In genomic region chr6:1624071-1624847, GRCh38 we compare ENCODE assay signal across 8 cellular contexts. TPM values are rescaled to one million over a fixed set of nuclear protein-coding genes. Genes with fewer than 3 reads are reported as not detected.
DNase-seq lines count a peak whose midpoint lies in the region; ATAC-seq and TF ChIP-seq lines count a peak whose summit lies in the region.

No MANE protein-coding gene starts in this region.

- 2 to 4% methylated on average over 24 to 64 of the region's 65 CpGs for WGBS in endodermal cell (ENCODE audit: insufficient coverage in 1 of 2, insufficient read length in 1 of 2), 2 experiments

- H3K27ac ChIP-seq in endodermal cell (ENCODE audit: low read depth, low read length): no peak overlapping the region

- ATAC-seq in HG03520 (IDR thresholded peaks at IDR 0.05; ENCODE audit: unreplicated experiment) (peak; percentile 44), naive B cell (ENCODE audit: low read depth in 2 of 2) (peak; percentile 36), HG03159 (IDR thresholded peaks at IDR 0.05; ENCODE audit: unreplicated experiment) (no peak)

- DNase-seq in BJ (ENCODE audit: low read depth) (no peak), endodermal cell (peak; percentile 81), naive B cell (no peak), NCI-H748 (lab: John Stamatoyannopoulos, UW; ENCODE audit: unreplicated experiment) (no peak), NCI-H446 (lab: John Stamatoyannopoulos, UW) (no peak)
- DNase-seq in stimulated activated CD4-positive, alpha-beta T cell treated with anti-CD3 and anti-CD28 coated beads, Interleukin-2, amount 100 ng/mL, for 48 hours: no peak

- H3K27me3 ChIP-seq in BJ (ENCODE audit: control insufficient read depth, insufficient read depth, low read length) (0 out of 2 replicates have a peak, but pooled peaks cover 3% of the 10 kb centered on the region), endodermal cell (ENCODE audit: control insufficient read depth, insufficient read depth, low read length, poor library complexity, severe bottlenecking) (peaks cover 90% of the 10 kb centered on the region)

- no peak overlapping the region for H3K9ac ChIP-seq in endodermal cell (ENCODE audit: extremely low read depth, low read length, poor library complexity, severe bottlenecking)

- CTCF ChIA-PET in BJ (lab: Yijun Ruan, JAX): interaction anchor here (2.6 kb wide), 1 partner anchor 13 kb away, joined by 9 read pairs; no protein-coding TSS in a partner anchor

- peaks cover 18% of the 10 kb centered on the region for H3K4me1 ChIP-seq in endodermal cell (ENCODE audit: control insufficient read depth, insufficient read depth, low read length)

- H3K27me3 Mint-ChIP-seq in endodermal cell (ENCODE audit: insufficient read depth) (peaks cover 96% of the 10 kb centered on the region), naive B cell (peaks cover 59 to 78% (median 77%) of the 10 kb centered on the region in 3 donors)

- H3K27ac Mint-ChIP-seq in endodermal cell (no peak overlapping the region), naive B cell (no peak overlapping the region)

- H3K4me3 Mint-ChIP-seq in endodermal cell (peak overlapping the region; percentile 49), naive B cell (peak overlapping the region in 7 of 8 donors; percentile 63 to 83 (median 72))

- H3K4me1 Mint-ChIP-seq in endodermal cell (peaks cover 15% of the 10 kb centered on the region), naive B cell (peaks cover 14 to 23% (median 20%) of the 10 kb centered on the region in 3 donors)

- H3K4me3 ChIP-seq in BJ (ENCODE audit: low read depth, low read length) (peak overlapping the region; percentile 55), endodermal cell (ENCODE audit: low read length) (peak overlapping the region; percentile 78)

- POLR2A ChIA-PET in BJ (lab: Charles Lee): no interaction called here

- TF ChIP-seq CTCF in BJ (IDR thresholded peaks at IDR 0.05; ENCODE audit: insufficient read depth, low read depth, low read length) (no peak), endodermal cell (conservative IDR thresholded peaks at IDR 0.05) (no peak)

- H3K9me3 ChIP-seq in endodermal cell (ENCODE audit: control insufficient read depth, low read length): no peaks in the 10 kb centered on the region

- peaks cover 1% of the 10 kb centered on the region; the same call in 1 of the 2 replicates for H3K36me3 ChIP-seq in BJ (ENCODE audit: control insufficient read depth, insufficient read depth, low read length)
- no peaks in the 10 kb centered on the region for H3K36me3 ChIP-seq in endodermal cell (ENCODE audit: control insufficient read depth, insufficient read depth, low read length)

- no peaks in the 10 kb centered on the region for H3K9me3 Mint-ChIP-seq in endodermal cell
- peaks cover 0 to 3% (median 0%) of the 10 kb centered on the region in 7 donors for H3K9me3 Mint-ChIP-seq in naive B cell

- peaks cover 12% of the 10 kb centered on the region for H3K36me3 Mint-ChIP-seq in endodermal cell (ENCODE audit: low read depth)
- peaks cover 8 to 14% of the 10 kb centered on the region in 2 donors for H3K36me3 Mint-ChIP-seq in naive B cell

RNA-seq across cellular contexts. Expression of gene FOXC1, which starts 14.5 kb away (rescaled TPM):
- polyA plus RNA-seq in BJ (2011; rRNA removed) (7.6 and 7.8 TPM in 2 replicates), naive B cell (ENCODE audit: low read depth in 6 of 6) (under 1 TPM in 1 of 6 donors, not detected in 5; 0.17 TPM)
- 6.4 and 7.7 TPM in 2 replicates for polyA minus RNA-seq in BJ (2011; rRNA and poly(A)+ RNA removed)
- 10 to 100 TPM in 1 of 2 donors, 1 to 10 TPM in 1; 7.1 to 10.1 TPM for total RNA-seq in endodermal cell
- polyA plus RNA-seq in endodermal cell (2013, experiment 1 of 2): 2.5 TPM
- 2.4 TPM for polyA plus RNA-seq in endodermal cell (2013, experiment 2 of 2)
